In the genomic region with DNA sequence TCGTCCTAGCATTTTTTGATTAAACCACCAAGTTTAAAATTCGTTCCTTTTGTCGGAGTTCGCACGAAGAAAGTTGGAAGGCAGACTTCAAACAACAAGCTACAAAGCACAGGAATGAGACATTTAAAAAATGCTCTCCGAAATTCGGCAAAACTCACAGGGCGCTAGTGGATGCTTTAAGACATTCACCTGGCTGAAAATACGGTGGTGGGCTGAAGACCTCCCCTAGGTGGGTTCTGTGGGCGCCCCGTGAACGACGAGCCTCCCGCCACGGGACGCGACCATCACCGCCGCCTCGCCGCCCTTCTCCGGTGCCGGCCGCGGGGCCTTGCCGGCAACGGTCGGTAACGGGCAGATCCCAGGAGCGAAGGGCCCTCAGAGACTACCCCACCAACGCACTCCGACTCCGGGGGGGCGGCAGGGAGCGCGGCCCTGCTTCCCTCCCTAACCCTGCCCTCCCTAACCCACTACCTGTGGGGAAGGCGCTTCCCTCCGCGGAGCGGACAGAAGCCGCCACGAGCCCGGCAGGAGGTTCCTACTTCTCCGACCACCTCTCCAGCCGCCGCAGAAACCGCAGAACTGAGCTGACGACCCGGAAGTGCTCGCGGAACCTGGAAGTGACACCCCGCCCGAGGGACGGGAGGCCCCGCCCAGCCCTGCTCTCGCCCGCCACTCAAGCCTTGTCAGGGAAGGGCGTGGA, we compare ENCODE assay signal across 8 cellular contexts. TPM values are rescaled to one million over a fixed set of nuclear protein-coding genes. Genes with fewer than 3 reads are reported as not detected.
DNase-seq lines count a peak whose midpoint lies in the region; ATAC-seq lines count a peak whose summit lies in the region.

A gene with protein sequence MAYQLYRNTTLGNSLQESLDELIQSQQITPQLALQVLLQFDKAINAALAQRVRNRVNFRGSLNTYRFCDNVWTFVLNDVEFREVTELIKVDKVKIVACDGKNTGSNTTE (minus strand): TSS at position 581 of the 700 bp plus-strand sequence. CDS start 5,238 bp downstream, outside the sequence.

- ATAC-seq in GM19395 (IDR thresholded peaks at IDR 0.05; ENCODE audit: unreplicated experiment) (peak; percentile 99), HG03558 (IDR thresholded peaks at IDR 0.05; ENCODE audit: extremely low read depth, unreplicated experiment) (peak; percentile 96), left colon (peak; percentile 96)

- peak; percentile 39 to 95 (median 88) for DNase-seq in C1 segment of cervical spinal cord (lab: John Stamatoyannopoulos, UW)
- peak; percentile 92 for DNase-seq in NCI-H748 (lab: John Stamatoyannopoulos, UW; ENCODE audit: unreplicated experiment)
- DNase-seq in activated CD4-positive, alpha-beta T cell treated with anti-CD3 and anti-CD28 coated beads, Interleukin-2, amount 50 U/mL, for 1 hour = peak; percentile 89
- DNase-seq in cortex of kidney (lab: John Stamatoyannopoulos, UW) = peak; percentile 21
- DNase-seq in left colon = peak; percentile 96
- DNase-seq in stimulated activated CD4-positive, alpha-beta T cell treated with anti-CD3 and anti-CD28 coated beads, Interleukin-1b, Interleukin-23, amount 100 ng/mL, for 4 hours (ENCODE audit: low read depth in 2 of 2) = peak; percentile 82 to 86

- intact Hi-C loops in left colon (cut with DNase I, micrococcal nuclease) = no loop called here

RNA-seq across cellular contexts. Expression of the gene that starts here (rescaled TPM):
- 100 to 1,000 TPM; 105 to 147 TPM for total RNA-seq in left colon

Comparison
In these comparisons a context has a peak if more than half of its experiments do, and no peak if none do; other contexts are left out.
1. Peak in every context shown above with its lines: DNase-seq and ATAC-seq.
2. DNase-seq: peak in every context shown above with its lines; median percentile 96 in left colon; 92 in NCI-H748; 89 in activated CD4-positive, alpha-beta T cell treated with anti-CD3 and anti-CD28 coated beads, Interleukin-2, amount 50 U/mL, for 1 hour; 88 in C1 segment of cervical spinal cord; 84 in stimulated activated CD4-positive, alpha-beta T cell treated with anti-CD3 and anti-CD28 coated beads, Interleukin-1b, Interleukin-23, amount 100 ng/mL, for 4 hours; 21 in cortex of kidney.